ENCODE assay signal across 1 cellular context in the genomic region with DNA sequence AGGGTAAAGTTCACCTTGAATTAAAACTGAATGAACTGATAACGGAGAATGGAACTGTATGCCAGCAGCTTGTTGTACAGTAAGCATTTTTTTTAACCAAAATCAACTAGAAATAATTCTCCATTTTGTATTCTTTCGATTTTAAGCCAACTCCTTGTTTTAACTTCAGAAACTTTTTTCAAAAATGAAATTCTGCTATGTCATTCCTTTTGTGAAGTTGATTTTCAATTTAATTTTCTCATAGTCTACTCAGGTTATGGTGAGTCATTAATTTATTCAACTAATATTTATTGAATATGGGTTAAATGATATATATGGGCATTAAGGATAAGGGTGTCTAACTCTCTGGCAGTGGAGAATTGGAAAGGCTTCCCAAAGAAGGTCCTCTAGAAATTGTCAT.
TF ChIP-seq lines count a peak whose summit lies in the region.

No MANE protein-coding gene starts in this region.

TF ChIP-seq in GM23338, 12 proteins besides CTCF, POLR2A, EP300 and RAD21 (continued from another document):
- TF ChIP-seq ZNF462 (CRISPR knock-in tag; IDR thresholded peaks at IDR 0.05) (no peak), STAT1 (IDR thresholded peaks at IDR 0.05; ENCODE audit: unreplicated experiment) (no peak), EZH2 (IDR thresholded peaks at IDR 0.05; ENCODE audit: low read depth, unreplicated experiment) (no peak), POLR2AphosphoS5 (IDR thresholded peaks at IDR 0.05; ENCODE audit: low read depth) (no peak), REST (IDR thresholded peaks at IDR 0.05; ENCODE audit: unreplicated experiment) (no peak), NANOG (IDR thresholded peaks at IDR 0.05; ENCODE audit: borderline replicate concordance) (no peak), CREB1 (CRISPR knock-in tag; IDR thresholded peaks at IDR 0.05; ENCODE audit: low read depth) (no peak)
- TF ChIP-seq, protein P1, sequence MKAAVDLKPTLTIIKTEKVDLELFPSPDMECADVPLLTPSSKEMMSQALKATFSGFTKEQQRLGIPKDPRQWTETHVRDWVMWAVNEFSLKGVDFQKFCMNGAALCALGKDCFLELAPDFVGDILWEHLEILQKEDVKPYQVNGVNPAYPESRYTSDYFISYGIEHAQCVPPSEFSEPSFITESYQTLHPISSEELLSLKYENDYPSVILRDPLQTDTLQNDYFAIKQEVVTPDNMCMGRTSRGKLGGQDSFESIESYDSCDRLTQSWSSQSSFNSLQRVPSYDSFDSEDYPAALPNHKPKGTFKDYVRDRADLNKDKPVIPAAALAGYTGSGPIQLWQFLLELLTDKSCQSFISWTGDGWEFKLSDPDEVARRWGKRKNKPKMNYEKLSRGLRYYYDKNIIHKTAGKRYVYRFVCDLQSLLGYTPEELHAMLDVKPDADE (IDR thresholded peaks at IDR 0.05), result no peak
